8 cellular contexts compared by ENCODE assay signal in the genomic region with DNA sequence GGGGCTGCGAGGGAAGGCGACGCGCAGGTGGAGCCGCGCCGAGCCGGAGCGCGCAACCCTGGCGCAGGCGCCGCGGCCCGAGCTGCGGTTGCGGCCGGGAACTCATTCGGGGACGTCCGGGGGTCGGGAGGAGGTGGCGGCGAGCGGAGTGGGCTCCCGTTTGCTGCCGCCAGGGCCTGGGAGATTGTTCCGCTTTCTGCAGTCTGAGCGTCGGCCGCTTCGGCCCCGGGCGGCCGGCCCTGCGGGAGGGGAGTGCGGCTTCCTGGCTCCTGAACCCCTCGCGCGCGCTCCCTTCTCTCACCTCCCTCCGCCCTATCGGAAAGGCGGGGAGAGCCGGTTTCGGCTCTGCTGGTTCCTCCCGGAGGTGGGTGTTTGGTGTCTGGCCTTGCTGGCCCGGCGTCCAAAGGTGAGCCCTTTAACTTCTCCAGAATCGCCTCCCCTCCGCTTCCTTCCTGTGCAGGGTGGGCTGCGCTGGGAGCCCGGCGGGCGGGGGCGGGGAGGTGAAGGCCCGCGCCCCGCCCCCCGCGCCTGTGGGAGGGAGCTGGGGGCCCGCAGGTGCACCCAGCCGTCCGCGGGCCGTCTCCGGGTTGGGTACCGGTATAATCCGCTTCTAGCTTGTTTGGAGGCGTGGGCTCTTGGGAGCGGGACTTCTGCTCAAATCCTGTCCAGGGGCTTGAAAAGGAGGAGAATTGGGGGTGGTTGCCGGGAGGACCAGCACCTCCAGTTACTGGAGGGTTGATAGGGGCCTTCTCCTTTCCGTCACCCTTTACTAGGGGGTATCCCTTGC. TPM values are rescaled to one million over a fixed set of nuclear protein-coding genes. Genes with fewer than 3 reads are reported as not detected.
DNase-seq lines count a peak whose midpoint lies in the region; ATAC-seq and TF ChIP-seq lines count a peak whose summit lies in the region.

No MANE protein-coding gene starts in this region.

- CTCF ChIA-PET in naive thymus-derived CD4-positive, alpha-beta T cell (lab: Charles Lee) = interaction anchor here (0.6 to 1.4 kb wide), 3 partner anchors 22 to 1136 kb away, joined by 3 to 6 read pairs (median 3); no protein-coding TSS in a partner anchor

- peak overlapping the region; percentile 53 to 92 (median 78) for H3K27ac Mint-ChIP-seq in naive thymus-derived CD4-positive, alpha-beta T cell
- H3K27ac Mint-ChIP-seq in stimulated activated naive CD8-positive, alpha-beta T cell treated with anti-CD3 and anti-CD28 coated beads, Interleukin-15, Interleukin-2, amounts not matched to agents 100 ng/mL and 50 ng/mL, for 24 hours = peak overlapping the region; percentile 65

- intact Hi-C loops in naive thymus-derived CD4-positive, alpha-beta T cell (cut with micrococcal nuclease) = loop anchor here (1.0 to 5.0 kb wide), 10 partner anchors 17 to 1137 kb away; a partner anchor contains a TSS

- H3K27ac ChIP-seq in BLaER1 = peak overlapping the region; percentile 93
- peak overlapping the region; percentile 66 for H3K27ac ChIP-seq in naive thymus-derived CD4-positive, alpha-beta T cell (ENCODE audit: low read depth, low read length)

- H3K9me3 ChIP-seq in BLaER1 = peaks cover 2% of the 10 kb centered on the region; the same call in 1 of the 2 replicates
- H3K9me3 ChIP-seq in naive thymus-derived CD4-positive, alpha-beta T cell (ENCODE audit: control insufficient read depth in 2 of 3, low read length in 3 of 3) = no peaks in the 10 kb centered on the region

- H3K27me3 ChIP-seq in BLaER1 = no peaks in the 10 kb centered on the region
- H3K27me3 ChIP-seq in naive thymus-derived CD4-positive, alpha-beta T cell (ENCODE audit: control insufficient read depth in 2 of 2, insufficient read depth in 2 of 2, low read length in 2 of 2) = no peaks in the 10 kb centered on the region

- H3K4me3 ChIP-seq in BLaER1 (peak overlapping the region; percentile 85), epithelial cell of esophagus (ENCODE audit: low read length) (peak overlapping the region; percentile 67)
- peak overlapping the region; percentile 84 for H3K4me3 ChIP-seq in naive thymus-derived CD4-positive, alpha-beta T cell (ENCODE audit: low read length)

- no peak for TF ChIP-seq CTCF in epithelial cell of esophagus (IDR thresholded peaks at IDR 0.05; ENCODE audit: insufficient read depth, low read depth, low read length, missing control alignments)

- H4K20me1 ChIP-seq in BLaER1 = peaks cover 42% of the 10 kb centered on the region

- peak overlapping the region; percentile 83 to 97 (median 86) for H3K4me3 Mint-ChIP-seq in naive thymus-derived CD4-positive, alpha-beta T cell
- peak overlapping the region; percentile 87 for H3K4me3 Mint-ChIP-seq in stimulated activated naive CD8-positive, alpha-beta T cell treated with anti-CD3 and anti-CD28 coated beads, Interleukin-15, Interleukin-2, amounts not matched to agents 100 ng/mL and 50 ng/mL, for 24 hours

- POLR2A ChIA-PET in naive thymus-derived CD4-positive, alpha-beta T cell (lab: Charles Lee) = interaction anchor here (0.6 to 4.8 kb wide), 11 partner anchors 13 to 930 kb away, joined by 3 to 47 read pairs (median 3); a partner anchor contains a TSS

- peaks cover 25% of the 10 kb centered on the region for H3K36me3 ChIP-seq in BLaER1
- H3K36me3 ChIP-seq in naive thymus-derived CD4-positive, alpha-beta T cell (ENCODE audit: control insufficient read depth in 2 of 3, insufficient read depth in 3 of 3, low read length in 3 of 3) = peaks cover 0 to 4% (median 0%) of the 10 kb centered on the region in 3 experiments

- DNase-seq in NCI-H82 (lab: John Stamatoyannopoulos, UW) (peak; percentile 88), epithelial cell of esophagus (ENCODE audit: low read depth) (peak; percentile 45)
- peak; percentile 17 to 30 (median 27) for DNase-seq in activated CD8-positive, alpha-beta memory T cell treated with anti-CD3 and anti-CD28 coated beads for 48 hours (ENCODE audit: low read depth in 2 of 3, low spot score in 2 of 3)
- peak; percentile 50 to 67 (median 65) for DNase-seq in naive thymus-derived CD4-positive, alpha-beta T cell

- peak overlapping the region; percentile 83 for H3K4me2 ChIP-seq in BLaER1

- peak; percentile 62 for ATAC-seq in GM19023 (IDR thresholded peaks at IDR 0.05; ENCODE audit: unreplicated experiment)
- ATAC-seq in HG03139 (IDR thresholded peaks at IDR 0.05; ENCODE audit: unreplicated experiment) = peak; percentile 51
- ATAC-seq in naive thymus-derived CD4-positive, alpha-beta T cell = peak; percentile 66

- peaks cover 0 to 5% (median 0%) of the 10 kb centered on the region in 5 donors for H3K36me3 Mint-ChIP-seq in naive thymus-derived CD4-positive, alpha-beta T cell
- H3K36me3 Mint-ChIP-seq in stimulated activated naive CD8-positive, alpha-beta T cell treated with anti-CD3 and anti-CD28 coated beads, Interleukin-15, Interleukin-2, amounts not matched to agents 100 ng/mL and 50 ng/mL, for 24 hours (ENCODE audit: low read depth) = peaks cover 14% of the 10 kb centered on the region

- H3K9me3 Mint-ChIP-seq in naive thymus-derived CD4-positive, alpha-beta T cell = no peaks in the 10 kb centered on the region
- H3K9me3 Mint-ChIP-seq in stimulated activated naive CD8-positive, alpha-beta T cell treated with anti-CD3 and anti-CD28 coated beads, Interleukin-15, Interleukin-2, amounts not matched to agents 100 ng/mL and 50 ng/mL, for 24 hours = no peaks in the 10 kb centered on the region

- peaks cover 18 to 41% (median 35%) of the 10 kb centered on the region in 7 donors for H3K4me1 Mint-ChIP-seq in naive thymus-derived CD4-positive, alpha-beta T cell
- H3K4me1 Mint-ChIP-seq in stimulated activated naive CD8-positive, alpha-beta T cell treated with anti-CD3 and anti-CD28 coated beads, Interleukin-15, Interleukin-2, amounts not matched to agents 100 ng/mL and 50 ng/mL, for 24 hours (ENCODE audit: low read depth) = peaks cover 45% of the 10 kb centered on the region

- peaks cover 0 to 15% (median 0%) of the 10 kb centered on the region in 5 donors for H3K27me3 Mint-ChIP-seq in naive thymus-derived CD4-positive, alpha-beta T cell
- H3K27me3 Mint-ChIP-seq in stimulated activated naive CD8-positive, alpha-beta T cell treated with anti-CD3 and anti-CD28 coated beads, Interleukin-15, Interleukin-2, amounts not matched to agents 100 ng/mL and 50 ng/mL, for 24 hours = no peaks in the 10 kb centered on the region

- H3K9ac ChIP-seq in BLaER1 = peak overlapping the region; percentile 89

- H3K4me1 ChIP-seq in BLaER1 = peaks cover 43% of the 10 kb centered on the region
- H3K4me1 ChIP-seq in naive thymus-derived CD4-positive, alpha-beta T cell (ENCODE audit: control insufficient read depth in 2 of 2, insufficient read depth in 2 of 2, low read length in 2 of 2) = peaks cover 7 to 14% of the 10 kb centered on the region in 2 donors

RNA-seq across cellular contexts. Expression of a gene that starts 0.7 kb away (rescaled TPM):
- 10 to 100 TPM; 21.1 to 42.6 (median 37.3) TPM for total RNA-seq in naive thymus-derived CD4-positive, alpha-beta T cell
- 10 to 100 TPM; 47.7 to 65.7 TPM for polyA plus RNA-seq in naive thymus-derived CD4-positive, alpha-beta T cell

Comparison
In these comparisons a context has a peak if more than half of its experiments do, and no peak if none do; other contexts are left out.
1. Peak in every context shown above with its lines: DNase-seq, ATAC-seq, H3K4me3 ChIP-seq and H3K27ac ChIP-seq.
2. DNase-seq: peak in every context shown above with its lines; median percentile 88 in NCI-H82; 65 in naive thymus-derived CD4-positive, alpha-beta T cell; 45 in epithelial cell of esophagus; 27 in activated CD8-positive, alpha-beta memory T cell treated with anti-CD3 and anti-CD28 coated beads for 48 hours.